8 cellular contexts compared by ENCODE assay signal in the genomic region with DNA sequence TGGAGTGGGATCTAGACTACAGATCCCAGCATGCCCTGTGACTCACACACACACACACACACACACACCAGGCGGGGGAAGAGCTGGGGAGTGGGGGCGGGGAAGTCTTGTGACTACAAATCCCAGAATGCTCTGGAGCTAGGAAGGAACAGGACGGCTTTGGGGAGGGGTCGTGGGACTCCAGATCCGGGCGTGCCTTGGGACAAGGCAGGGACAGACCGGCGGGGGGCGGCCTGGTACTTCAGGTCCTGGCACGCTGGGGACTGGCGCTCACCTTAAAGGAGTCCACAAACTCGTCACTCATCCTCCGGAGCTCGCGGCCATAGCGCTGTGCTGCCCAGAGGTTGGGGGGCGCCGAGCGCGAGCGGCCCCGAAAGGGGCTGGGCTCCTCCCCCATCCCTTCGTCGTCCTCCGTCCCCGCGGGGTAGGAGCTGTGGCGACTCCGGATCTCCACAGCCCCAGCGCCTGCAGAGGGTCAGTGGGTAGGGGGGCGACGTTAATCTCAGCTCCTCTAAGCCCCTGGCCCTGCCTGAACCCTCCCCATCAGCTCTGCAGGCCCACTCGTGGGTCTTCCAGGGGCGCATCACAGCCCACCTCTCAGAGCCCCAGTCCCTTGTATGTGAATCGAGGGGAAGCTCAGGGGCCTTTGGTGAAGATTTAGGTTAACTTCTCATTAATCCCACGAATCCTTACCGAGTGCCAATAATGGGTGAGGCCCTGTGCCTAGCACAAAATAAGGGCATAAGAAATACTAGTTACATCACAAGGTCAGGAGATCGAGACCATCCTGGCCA. TPM values are rescaled to one million over a fixed set of nuclear protein-coding genes. Genes with fewer than 3 reads are reported as not detected.
DNase-seq lines count a peak whose midpoint lies in the region; ATAC-seq and TF ChIP-seq lines count a peak whose summit lies in the region.

No MANE protein-coding gene starts in this region.

- peaks cover 0 to 4% (median 1%) of the 10 kb centered on the region in 4 donors for H3K36me3 ChIP-seq in liver (ENCODE audit: control insufficient read depth in 4 of 4, insufficient read depth in 3 of 4, low read depth in 1 of 4, low read length in 3 of 4)

- peak overlapping the region; percentile 57 to 79 (median 58) for H3K4me3 ChIP-seq in liver (ENCODE audit: low read depth in 1 of 3, low read length in 3 of 3)

- peak overlapping the region; percentile 24 to 86 for H3K9ac ChIP-seq in liver (ENCODE audit: low read depth in 1 of 2, low read length in 2 of 2)

- TF ChIP-seq CTCF in C4-2B (conservative IDR thresholded peaks at IDR 0.05), result no peak
- no peak for TF ChIP-seq CTCF in liver (IDR thresholded peaks at IDR 0.05; ENCODE audit: low read depth, low read length, missing input control)

- 4% methylated on average over 38 of the region's 38 CpGs for WGBS in liver

- H3K27me3 ChIP-seq in liver (ENCODE audit: control insufficient read depth in 4 of 4, insufficient read depth in 4 of 4, low read length in 3 of 4), result no peaks in the 10 kb centered on the region

- peak; percentile 86 for DNase-seq in NCI-H774 (lab: John Stamatoyannopoulos, UW)
- DNase-seq in activated CD4-positive, alpha-beta T cell treated with anti-CD3 and anti-CD28 coated beads, Interleukin-2, amount 50 U/mL, for 48 hours, result peak; percentile 81 to 86
- peak; percentile 94 to 99 for DNase-seq in dermis microvascular lymphatic vessel endothelial cell (ENCODE audit: low read depth in 2 of 2)
- DNase-seq in stimulated activated CD4-positive, alpha-beta T cell treated with anti-CD3 and anti-CD28 coated beads, Interleukin-2, amount 100 ng/mL, for 4 hours (ENCODE audit: low read depth), result peak; percentile 78

- peak; percentile 11 to 14 for TF ChIP-seq RAD21 in liver (IDR thresholded peaks at IDR 0.05)

- H3K4me1 ChIP-seq in liver (ENCODE audit: control insufficient read depth in 4 of 4, insufficient read depth in 4 of 4, low read length in 3 of 4), result peaks cover 11 to 40% (median 27%) of the 10 kb centered on the region in 4 donors

- ATAC-seq in HG02678 (IDR thresholded peaks at IDR 0.05; ENCODE audit: unreplicated experiment), result peak; percentile 29
- no peak for ATAC-seq in GM19463 (IDR thresholded peaks at IDR 0.05; ENCODE audit: unreplicated experiment)

- H3K9me3 ChIP-seq in liver (ENCODE audit: control insufficient read depth in 4 of 4, low read length in 3 of 4), result no peaks in the 10 kb centered on the region

- H3K27ac ChIP-seq in C4-2B (peak overlapping the region; percentile 85), liver (ENCODE audit: low read depth in 1 of 2, low read length in 2 of 2) (peak overlapping the region; percentile 98 to 99)

TF ChIP-seq in liver, 16 proteins besides CTCF, POLR2A, EP300 and RAD21:
- TF ChIP-seq FOXA2 (IDR thresholded peaks at IDR 0.05) (no peak), NR2F2 (IDR thresholded peaks at IDR 0.05) (no peak), TAF1 (conservative IDR thresholded peaks at IDR 0.05) (no peak), JUND (IDR thresholded peaks at IDR 0.05) (peak in 1 of 2 donors; percentile 56), SP1 (IDR thresholded peaks at IDR 0.05) (no peak), YY1 (IDR thresholded peaks at IDR 0.05) (peak; percentile 56), HNF4G (IDR thresholded peaks at IDR 0.05) (no peak), HNF4A (conservative IDR thresholded peaks at IDR 0.05) (peak in 1 of 2 donors; percentile 1), EGR1 (IDR thresholded peaks at IDR 0.05; ENCODE audit: low read depth in 2 of 2) (no peak), GABPA (IDR thresholded peaks at IDR 0.05 in 1 of 2, conservative IDR thresholded peaks at IDR 0.05 in 1 of 2) (peak in 1 of 2 donors; percentile 74), REST (IDR thresholded peaks at IDR 0.05) (peak; percentile 14), RXRA (IDR thresholded peaks at IDR 0.05) (peak in 1 of 2 donors; percentile 36), FOXA1 (IDR thresholded peaks at IDR 0.05) (no peak)
- TF ChIP-seq, protein P1, sequence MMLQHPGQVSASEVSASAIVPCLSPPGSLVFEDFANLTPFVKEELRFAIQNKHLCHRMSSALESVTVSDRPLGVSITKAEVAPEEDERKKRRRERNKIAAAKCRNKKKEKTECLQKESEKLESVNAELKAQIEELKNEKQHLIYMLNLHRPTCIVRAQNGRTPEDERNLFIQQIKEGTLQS (IDR thresholded peaks at IDR 0.05), result no peak
- TF ChIP-seq, protein P2, sequence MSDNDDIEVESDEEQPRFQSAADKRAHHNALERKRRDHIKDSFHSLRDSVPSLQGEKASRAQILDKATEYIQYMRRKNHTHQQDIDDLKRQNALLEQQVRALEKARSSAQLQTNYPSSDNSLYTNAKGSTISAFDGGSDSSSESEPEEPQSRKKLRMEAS (IDR thresholded peaks at IDR 0.05), result peak; percentile 35
- TF ChIP-seq, protein P3, sequence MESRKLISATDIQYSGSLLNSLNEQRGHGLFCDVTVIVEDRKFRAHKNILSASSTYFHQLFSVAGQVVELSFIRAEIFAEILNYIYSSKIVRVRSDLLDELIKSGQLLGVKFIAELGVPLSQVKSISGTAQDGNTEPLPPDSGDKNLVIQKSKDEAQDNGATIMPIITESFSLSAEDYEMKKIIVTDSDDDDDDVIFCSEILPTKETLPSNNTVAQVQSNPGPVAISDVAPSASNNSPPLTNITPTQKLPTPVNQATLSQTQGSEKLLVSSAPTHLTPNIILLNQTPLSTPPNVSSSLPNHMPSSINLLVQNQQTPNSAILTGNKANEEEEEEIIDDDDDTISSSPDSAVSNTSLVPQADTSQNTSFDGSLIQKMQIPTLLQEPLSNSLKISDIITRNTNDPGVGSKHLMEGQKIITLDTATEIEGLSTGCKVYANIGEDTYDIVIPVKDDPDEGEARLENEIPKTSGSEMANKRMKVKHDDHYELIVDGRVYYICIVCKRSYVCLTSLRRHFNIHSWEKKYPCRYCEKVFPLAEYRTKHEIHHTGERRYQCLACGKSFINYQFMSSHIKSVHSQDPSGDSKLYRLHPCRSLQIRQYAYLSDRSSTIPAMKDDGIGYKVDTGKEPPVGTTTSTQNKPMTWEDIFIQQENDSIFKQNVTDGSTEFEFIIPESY (IDR thresholded peaks at IDR 0.05), result no peak

RNA-seq across cellular contexts. Expression of gene BAD, which starts 12.9 kb away (rescaled TPM):
- total RNA-seq in dermis microvascular lymphatic vessel endothelial cell, result 65.4 and 65.7 TPM in 2 replicates
- 10 to 100 TPM; 16.0 to 21.1 TPM for total RNA-seq in liver
- polyA plus RNA-seq in liver, result 10 to 100 TPM; 39.3 to 39.5 TPM

RNA-seq across cellular contexts. Expression of gene GPR137, which starts 14.1 kb away (rescaled TPM):
- total RNA-seq in dermis microvascular lymphatic vessel endothelial cell, result 6.2 and 9.5 TPM in 2 replicates
- total RNA-seq in liver, result 10 to 100 TPM in 1 of 2 donors, 1 to 10 TPM in 1; 6.9 to 11.0 TPM
- polyA plus RNA-seq in liver, result 10 to 100 TPM in 1 of 2 donors, 1 to 10 TPM in 1; 6.7 to 22.2 TPM

RNA-seq across cellular contexts. Expression of gene KCNK4, which starts 19.6 kb away (rescaled TPM):
- total RNA-seq in dermis microvascular lymphatic vessel endothelial cell, result not detected in 2 replicates
- total RNA-seq in liver, result not detected
- not detected for polyA plus RNA-seq in liver

RNA-seq across cellular contexts. Expression of gene PLCB3, which starts 20.2 kb away (rescaled TPM):
- total RNA-seq in dermis microvascular lymphatic vessel endothelial cell (16.3 and 17.3 TPM in 2 replicates), liver (1 to 10 TPM; 7.7 to 8.5 TPM)
- polyA plus RNA-seq in liver, result 1 to 10 TPM in 1 of 2 donors, under 1 TPM in 1; 0.79 to 3.1 TPM

RNA-seq across cellular contexts. Expression of gene PPP1R14B, which starts 24.8 kb away (rescaled TPM):
- total RNA-seq in dermis microvascular lymphatic vessel endothelial cell, result 130 and 156 TPM in 2 replicates
- total RNA-seq in liver, result 10 to 100 TPM; 34.9 to 41.7 TPM
- polyA plus RNA-seq in liver, result 10 to 100 TPM; 24.2 to 57.6 TPM
